ENCODE assay signal across 23 cellular contexts in genomic region chr11:103888541-103888951, GRCh38.
A peak's percentile ranks its signal among the peaks of the same experiment; 100 is the strongest.
DNase-seq lines count a peak whose midpoint lies in the region; ATAC-seq and TF ChIP-seq lines count a peak whose summit lies in the region.
"Had no signal": no experiment of that assay in that cellular context is flagged by ENCODE, and none has a peak within 500 bp of the region (broad histone marks: within the 10 kb centered on the region; RNA-seq: fewer than 3 reads in every experiment).

No MANE protein-coding gene starts in this region.

- no peaks in the 10 kb centered on the region for H3K4me1 ChIP-seq in mammary epithelial cell (ENCODE audit: insufficient read depth, low read length)
- no peaks in the 10 kb centered on the region for H3K4me1 ChIP-seq in breast epithelium
- H3K4me1 ChIP-seq in body of pancreas, result no peaks in the 10 kb centered on the region
- no peaks in the 10 kb centered on the region for H3K4me1 ChIP-seq in ascending aorta
- H3K4me1 ChIP-seq: adrenal gland, gastrocnemius medialis had no signal

- TF ChIP-seq CTCF in mammary epithelial cell (conservative IDR thresholded peaks at IDR 0.05 in 1 of 2, IDR thresholded peaks at IDR 0.05 in 1 of 2; ENCODE audit: extremely low read depth in 1 of 2, insufficient read depth in 1 of 2, low read depth in 1 of 2, low read length in 2 of 2) (no peak), breast epithelium (IDR thresholded peaks at IDR 0.05) (no peak), body of pancreas (IDR thresholded peaks at IDR 0.05) (no peak), ascending aorta (IDR thresholded peaks at IDR 0.05) (no peak)

- intact Hi-C loops in mammary epithelial cell (cut with micrococcal nuclease), result no loop called here
- intact Hi-C loops in breast epithelium (cut with DNase I; ENCODE audit: low total_unique reads), result no loop called here
- intact Hi-C loops in body of pancreas (cut with DNase I), result no loop called here
- intact Hi-C loops in ascending aorta (cut with DNase I), result no loop called here

- H3K9ac ChIP-seq in mammary epithelial cell (ENCODE audit: insufficient read depth, low read length), result no peak overlapping the region

- in situ Hi-C loops in mammary epithelial cell (cut with MboI; ENCODE audit: low sequenced_read_pairs in 2 of 2), result loop anchor here in 1 of 2 donors (25.0 kb wide), 1 partner anchor 201 kb away; no protein-coding TSS in a partner anchor

- dilution Hi-C loops in mammary epithelial cell (cut with HindIII; ENCODE audit: low sequenced_read_pairs), result no loop called here

- CTCF ChIA-PET in mammary epithelial cell (lab: Charles Lee; ENCODE audit: low non-redundant PET), result no interaction called here

- H3K27ac ChIP-seq in mammary epithelial cell (ENCODE audit: insufficient read depth, low read depth, low read length) (no peak overlapping the region), breast epithelium (no peak overlapping the region), body of pancreas (peak overlapping the region in 1 of 4 donors; percentile 29), layer of hippocampus (ENCODE audit: low read depth, low read length) (peak overlapping the region; percentile 66), ascending aorta (no peak overlapping the region)
- H3K27ac ChIP-seq: 22Rv1, adrenal gland, gastrocnemius medialis had no signal

- ATAC-seq in body of pancreas (peak; percentile 40), HG03025 (IDR thresholded peaks at IDR 0.05; ENCODE audit: low FRiP score, unreplicated experiment) (no peak), GM21737 (IDR thresholded peaks at IDR 0.05; ENCODE audit: unreplicated experiment) (no peak)
- ATAC-seq: esophagus mucosa; gastrocnemius medialis; stimulated activated naive CD8-positive, alpha-beta T cell treated with anti-CD3 and anti-CD28 coated beads, Interleukin-15, amount 100 ng/mL, for 72 hours had no signal

- no peaks in the 10 kb centered on the region for H4K20me1 ChIP-seq in mammary epithelial cell (ENCODE audit: insufficient read depth, low read length)

- no peaks in the 10 kb centered on the region for H3K79me2 ChIP-seq in mammary epithelial cell (ENCODE audit: insufficient read depth, low read length)

- H3K9me3 ChIP-seq in mammary epithelial cell (replicated peaks; ENCODE audit: insufficient read depth, low read length) (no peaks in the 10 kb centered on the region), breast epithelium (peaks cover 4 to 7% of the 10 kb centered on the region in 2 donors), body of pancreas (no peaks in the 10 kb centered on the region), ascending aorta (no peaks in the 10 kb centered on the region)
- H3K9me3 ChIP-seq: adrenal gland, gastrocnemius medialis, MG63 had no signal

- no peaks in the 10 kb centered on the region for H3K27me3 ChIP-seq in mammary epithelial cell (ENCODE audit: insufficient read depth, low read length)
- no peaks in the 10 kb centered on the region for H3K27me3 ChIP-seq in breast epithelium
- no peaks in the 10 kb centered on the region for H3K27me3 ChIP-seq in body of pancreas
- no peaks in the 10 kb centered on the region for H3K27me3 ChIP-seq in layer of hippocampus (ENCODE audit: control insufficient read depth, insufficient read depth, low read length)
- H3K27me3 ChIP-seq in ascending aorta, result no peaks in the 10 kb centered on the region
- H3K27me3 ChIP-seq: adrenal gland, gastrocnemius medialis, MG63 had no signal

- DNase-seq in mammary epithelial cell, result peak; percentile 39
- DNase-seq in breast epithelium (ENCODE audit: low spot score in 2 of 2), result no peak
- DNase-seq in body of pancreas, result no peak
- DNase-seq in ascending aorta (ENCODE audit: low spot score in 2 of 2), result no peak
- DNase-seq in NCI-H187 (lab: John Stamatoyannopoulos, UW), result no peak
- DNase-seq: activated T-cell treated with anti-CD3 and anti-CD28 coated beads, Interleukin-2, amount 50 U/mL, for 24 hours; adrenal gland; cerebellar nuclear complex; DND-41; effector memory CD4-positive, alpha-beta T cell; gastrocnemius medialis; MG63; naive B cell; NCI-H1417; NCI-H524; occipital lobe; stimulated activated naive CD8-positive, alpha-beta T cell treated with anti-CD3 and anti-CD28 coated beads, Interleukin-15, amount 100 ng/mL, for 72 hours; T-helper 9 cell had no signal

- no peak overlapping the region for H2AFZ ChIP-seq in mammary epithelial cell (ENCODE audit: low read depth, low read length)

- H3K36me3 ChIP-seq in mammary epithelial cell (ENCODE audit: insufficient read depth, low read length) (no peaks in the 10 kb centered on the region), breast epithelium (no peaks in the 10 kb centered on the region), body of pancreas (replicated peaks in 1 of 2; ENCODE audit: insufficient read depth in 1 of 2, low read depth in 2 of 2) (no peaks in the 10 kb centered on the region), ascending aorta (no peaks in the 10 kb centered on the region)
- H3K36me3 ChIP-seq: adrenal gland, gastrocnemius medialis, MG63 had no signal

- TF ChIP-seq POLR2A in breast epithelium (IDR thresholded peaks at IDR 0.05) (no peak), body of pancreas (IDR thresholded peaks at IDR 0.05) (no peak)

- H3K4me3 ChIP-seq in mammary epithelial cell (replicated peaks in 1 of 3; ENCODE audit: insufficient read depth in 1 of 3, low read depth in 2 of 3, low read length in 3 of 3) (no peak overlapping the region), breast epithelium (no peak overlapping the region), body of pancreas (no peak overlapping the region), ascending aorta (no peak overlapping the region)
- H3K4me3 ChIP-seq: adrenal gland, gastrocnemius medialis, MG63 had no signal

- H3K4me2 ChIP-seq in mammary epithelial cell (ENCODE audit: insufficient read depth, low read depth, low read length), result no peak overlapping the region

- BruUV-seq in mammary epithelial cell (replicated peaks; lab: Mats Ljungman, UMichigan), result no TSS peak
